Comparison of ENCODE assay signal across 8 cellular contexts in genomic region chr5:108380531-108381021, GRCh38. TPM values are rescaled to one million over a fixed set of nuclear protein-coding genes. Genes with fewer than 3 reads are reported as not detected.
DNase-seq lines count a peak whose midpoint lies in the region; ATAC-seq and TF ChIP-seq lines count a peak whose summit lies in the region.

No MANE protein-coding gene starts in this region.

- H3K27ac ChIP-seq in HUES64 (ENCODE audit: low read depth, low read length) (no peak overlapping the region), left lung (peak overlapping the region; percentile 99 to 100)

- ATAC-seq in GM21423 (IDR thresholded peaks at IDR 0.05; ENCODE audit: unreplicated experiment): peak; percentile 25
- no peak for ATAC-seq in left lung

- DNase-seq in EH (ENCODE audit: low read depth) (peak; percentile 27), cerebellar cortex (ENCODE audit: low spot score) (peak; percentile 37), left lung (peak; percentile 53 to 84), NCI-H2107 (lab: John Stamatoyannopoulos, UW) (no peak)
- DNase-seq in stimulated activated CD4-positive, alpha-beta T cell treated with anti-CD3 and anti-CD28 coated beads, Interleukin-4, amount 100 ng/mL, for 48 hours (ENCODE audit: low read depth in 2 of 2): peak; percentile 22 to 35

- TF ChIP-seq CTCF in WI38 (IDR thresholded peaks at IDR 0.05; ENCODE audit: low read depth, low read length): no peak
- TF ChIP-seq CTCF in left lung (IDR thresholded peaks at IDR 0.05): no peak

- H3K36me3 ChIP-seq in HUES64 (ENCODE audit: insufficient read depth, low read length): no peaks in the 10 kb centered on the region
- H3K36me3 ChIP-seq in left lung: no peaks in the 10 kb centered on the region

- H3K4me1 ChIP-seq in HUES64 (ENCODE audit: insufficient read depth, low read length): peaks cover 22% of the 10 kb centered on the region; the same call in 1 of the 2 replicates
- peaks cover 0 to 39% of the 10 kb centered on the region in 2 donors for H3K4me1 ChIP-seq in left lung

- H3K9ac ChIP-seq in HUES64 (ENCODE audit: low read depth, low read length): 0 out of 2 replicates have a peak overlapping the region, but pooled peaks have one; percentile 49

- WGBS in HUES64: under 1% methylated on average over 43 of the region's 43 CpGs

- intact Hi-C loops in left lung (cut with DNase I): no loop called here

- H3K9me3 ChIP-seq in HUES64 (ENCODE audit: insufficient read depth, low read depth, low read length): peaks cover 6% of the 10 kb centered on the region; the same call in 1 of the 2 replicates
- H3K9me3 ChIP-seq in left lung: peaks cover 0 to 11% of the 10 kb centered on the region in 2 donors

- no peaks in the 10 kb centered on the region for H3K27me3 ChIP-seq in HUES64 (ENCODE audit: insufficient read depth, low read length)
- H3K27me3 ChIP-seq in left lung: no peaks in the 10 kb centered on the region

- H3K4me3 ChIP-seq in HUES64 (ENCODE audit: low read length) (peak overlapping the region; percentile 97), WI38 (ENCODE audit: low read depth, low read length) (peak overlapping the region; percentile 76), left lung (peak overlapping the region; percentile 71 to 96)

RNA-seq across cellular contexts. Expression of gene FBXL17, which starts 1.3 kb away (rescaled TPM):
- polyA plus RNA-seq in HUES64 (2013, experiment 1 of 2): 3.0 TPM
- 5.5 TPM for polyA plus RNA-seq in HUES64 (2013, experiment 2 of 2)
- total RNA-seq in left lung: 10 to 100 TPM; 11.8 to 19.6 TPM
